1 cellular context compared by ENCODE assay signal in genomic region chrX:101252634-101253033, GRCh38.
TF ChIP-seq lines count a peak whose summit lies in the region.

No MANE protein-coding gene starts in this region.

TF ChIP-seq in IMR-90, 13 proteins besides CTCF, POLR2A, EP300 and RAD21:
- no peak for TF ChIP-seq CHD1 (IDR thresholded peaks at IDR 0.05; ENCODE audit: low read depth, low read length)
- TF ChIP-seq RCOR1 (IDR thresholded peaks at IDR 0.05; ENCODE audit: insufficient replicate concordance, low read length) = no peak
- TF ChIP-seq MAFK (IDR thresholded peaks at IDR 0.05; ENCODE audit: low read depth, low read length) = no peak
- TF ChIP-seq USF2 (IDR thresholded peaks at IDR 0.05; ENCODE audit: low read depth, low read length) = no peak
- no peak for TF ChIP-seq RFX5 (IDR thresholded peaks at IDR 0.05; ENCODE audit: low read depth, low read length)
- TF ChIP-seq MXI1 (IDR thresholded peaks at IDR 0.05; ENCODE audit: borderline replicate concordance, low read depth, low read length) = no peak
- no peak for TF ChIP-seq FOS (IDR thresholded peaks at IDR 0.05; ENCODE audit: low read depth, low read length)
- TF ChIP-seq MAZ (IDR thresholded peaks at IDR 0.05; ENCODE audit: borderline replicate concordance, low read depth, low read length) = no peak
- TF ChIP-seq SMC3 (IDR thresholded peaks at IDR 0.05; ENCODE audit: low read depth, low read length) = no peak
- TF ChIP-seq ELK1 (IDR thresholded peaks at IDR 0.05; ENCODE audit: borderline replicate concordance, low read depth, low read length) = no peak
- TF ChIP-seq CEBPB (IDR thresholded peaks at IDR 0.05; ENCODE audit: low read depth, low read length) = no peak
- TF ChIP-seq BHLHE40 (IDR thresholded peaks at IDR 0.05; ENCODE audit: low read depth, low read length) = no peak
- TF ChIP-seq NFE2L2 (IDR thresholded peaks at IDR 0.05; ENCODE audit: low read depth, low read length) = no peak
TF ChIP-seq in IMR-90: peak in this region for 0.
